In the genomic region with DNA sequence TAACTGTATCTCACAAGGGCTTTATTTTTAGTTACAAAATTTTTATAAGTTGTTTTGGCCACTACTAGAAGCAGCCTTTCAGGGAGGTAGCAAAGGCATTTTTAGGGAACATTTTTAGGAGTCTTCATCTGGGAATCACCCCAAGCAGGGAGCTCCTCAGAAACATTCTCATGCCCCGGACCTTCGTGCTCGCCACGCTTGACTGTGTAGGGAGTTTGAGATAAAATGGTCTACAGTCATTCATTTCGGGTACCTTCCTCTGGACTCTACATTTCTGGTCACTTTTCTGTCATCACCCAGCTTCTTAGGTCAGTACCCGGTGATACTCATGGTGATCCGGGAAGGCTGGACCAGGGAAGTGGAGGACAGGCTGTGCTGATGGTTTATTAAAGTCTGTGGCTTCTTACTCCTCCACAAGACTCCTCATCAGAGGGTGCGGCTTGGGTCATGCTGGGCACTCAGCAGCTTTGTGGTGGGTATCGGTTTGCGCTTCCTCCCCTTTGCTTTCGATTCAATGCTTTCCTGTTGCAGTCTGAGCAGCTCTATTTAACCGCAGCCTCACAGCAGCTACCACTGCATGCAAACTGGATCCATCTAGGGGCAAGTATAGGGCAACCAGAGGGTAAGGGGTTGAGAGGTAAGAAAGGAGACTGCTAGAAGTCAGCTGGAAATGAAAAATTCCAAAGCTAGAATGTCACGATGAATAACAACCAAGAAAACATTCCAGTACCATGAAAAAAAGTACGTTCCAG, we compare ENCODE assay signal across 8 cellular contexts. TPM values are rescaled to one million over a fixed set of nuclear protein-coding genes. Genes with fewer than 3 reads are reported as not detected.
DNase-seq lines count a peak whose midpoint lies in the region; ATAC-seq and TF ChIP-seq lines count a peak whose summit lies in the region.
"Not testable (repeated sequence)": the region's sequence is repeated elsewhere in the genome, so short reads cannot be mapped to it uniquely, and the experiment has no call there.

No MANE protein-coding gene starts in this region.

- H3K36me3 Mint-ChIP-seq in T-cell; activated T-cell treated with anti-CD3 and anti-CD28 coated beads, Interleukin-2, amount 50 U/mL, for 72 hours (ENCODE audit: insufficient read depth in 2 of 2): not testable (repeated sequence)

- CTCF ChIA-PET in GM10248 (lab: Yijun Ruan, JAX); T-cell (lab: Charles Lee): not testable (repeated sequence)

- TF ChIP-seq CTCF in GM10248 (IDR thresholded peaks at IDR 0.05; ENCODE audit: control extremely low read depth, extremely low read depth, low read depth, missing control alignments); fibroblast of pulmonary artery (IDR thresholded peaks at IDR 0.05; ENCODE audit: low read length, missing control alignments): not testable (repeated sequence)

- peak overlapping the region; percentile 22 to 62 (median 58) for H3K4me3 Mint-ChIP-seq in T-cell
- peak overlapping the region; percentile 28 to 70 for H3K4me3 Mint-ChIP-seq in activated T-cell treated with anti-CD3 and anti-CD28 coated beads, Interleukin-2, amount 50 U/mL, for 72 hours

- POLR2A ChIA-PET in GM10248 (lab: Yijun Ruan, JAX); T-cell (lab: Charles Lee): not testable (repeated sequence)

- peak overlapping the region; percentile 61 to 74 for H3K27ac Mint-ChIP-seq in T-cell
- H3K27ac Mint-ChIP-seq in activated T-cell treated with anti-CD3 and anti-CD28 coated beads, Interleukin-2, amount 50 U/mL, for 72 hours = not testable (repeated sequence)

- ATAC-seq in GM21723 (IDR thresholded peaks at IDR 0.05; ENCODE audit: unreplicated experiment) = peak; percentile 99
- peak; percentile 97 for ATAC-seq in HG03520 (IDR thresholded peaks at IDR 0.05; ENCODE audit: unreplicated experiment)
- ATAC-seq in T-cell (replicated peaks in 1 of 4) = peak; percentile 91 to 98 (median 98)
- peak; percentile 91 to 96 for ATAC-seq in activated T-cell treated with anti-CD3 and anti-CD28 coated beads, Interleukin-2, amount 50 U/mL, for 72 hours (replicated peaks in 1 of 2)
- ATAC-seq in stimulated activated naive CD8-positive, alpha-beta T cell treated with anti-CD3 and anti-CD28 coated beads, Interleukin-15, Interleukin-2, amounts not matched to agents 100 U/mL and 50 U/mL, for 24 hours = peak; percentile 96

- H3K4me3 ChIP-seq in fibroblast of pulmonary artery (replicated peaks; ENCODE audit: low read depth, low read length) = peak overlapping the region; percentile 10

- H3K9me3 Mint-ChIP-seq in T-cell; activated T-cell treated with anti-CD3 and anti-CD28 coated beads, Interleukin-2, amount 50 U/mL, for 72 hours: not testable (repeated sequence)

- peaks cover 19 to 26% (median 25%) of the 10 kb centered on the region in 3 donors for H3K4me1 Mint-ChIP-seq in T-cell
- peaks cover 32% of the 10 kb centered on the region for H3K4me1 Mint-ChIP-seq in activated T-cell treated with anti-CD3 and anti-CD28 coated beads, Interleukin-2, amount 50 U/mL, for 72 hours (ENCODE audit: low read depth)

- H3K27me3 Mint-ChIP-seq in T-cell; activated T-cell treated with anti-CD3 and anti-CD28 coated beads, Interleukin-2, amount 50 U/mL, for 72 hours (ENCODE audit: low read depth): not testable (repeated sequence)

- DNase-seq in GM10248 (ENCODE audit: extremely low spot score) (peak; percentile 1), T-cell (peak; percentile 22 to 70 (median 54)), fibroblast of pulmonary artery (ENCODE audit: low read depth) (peak; percentile 53), pons (ENCODE audit: low spot score) (peak; percentile 49)
- peak; percentile 70 to 74 for DNase-seq in activated T-cell treated with anti-CD3 and anti-CD28 coated beads, Interleukin-2, amount 50 U/mL, for 72 hours
- peak; percentile 56 for DNase-seq in stimulated activated naive CD8-positive, alpha-beta T cell treated with anti-CD3 and anti-CD28 coated beads, Interleukin-15, Interleukin-2, amounts not matched to agents 100 U/mL and 50 U/mL, for 24 hours

RNA-seq across cellular contexts. Expression of gene SEC22B, which starts 33.6 kb away (rescaled TPM):
- total RNA-seq in T-cell = 10 to 100 TPM; 29.8 to 33.9 (median 31.2) TPM
- total RNA-seq in activated T-cell treated with anti-CD3 and anti-CD28 coated beads, Interleukin-2, amount 50 U/mL, for 72 hours = 10 to 100 TPM; 16.8 to 21.2 TPM

Comparison
In these comparisons a context has a peak if more than half of its experiments do, and no peak if none do; other contexts are left out.
1. Peak in every context shown above with its lines: DNase-seq, ATAC-seq and H3K4me3 ChIP-seq.
2. DNase-seq: peak in every context shown above with its lines; median percentile 72 in activated T-cell treated with anti-CD3 and anti-CD28 coated beads, Interleukin-2, amount 50 U/mL, for 72 hours; 56 in stimulated activated naive CD8-positive, alpha-beta T cell treated with anti-CD3 and anti-CD28 coated beads, Interleukin-15, Interleukin-2, amounts not matched to agents 100 U/mL and 50 U/mL, for 24 hours; 54 in T-cell; 53 in fibroblast of pulmonary artery; 49 in pons; 1 in GM10248.